ENCODE assay signal across 14 cellular contexts in the genomic region with DNA sequence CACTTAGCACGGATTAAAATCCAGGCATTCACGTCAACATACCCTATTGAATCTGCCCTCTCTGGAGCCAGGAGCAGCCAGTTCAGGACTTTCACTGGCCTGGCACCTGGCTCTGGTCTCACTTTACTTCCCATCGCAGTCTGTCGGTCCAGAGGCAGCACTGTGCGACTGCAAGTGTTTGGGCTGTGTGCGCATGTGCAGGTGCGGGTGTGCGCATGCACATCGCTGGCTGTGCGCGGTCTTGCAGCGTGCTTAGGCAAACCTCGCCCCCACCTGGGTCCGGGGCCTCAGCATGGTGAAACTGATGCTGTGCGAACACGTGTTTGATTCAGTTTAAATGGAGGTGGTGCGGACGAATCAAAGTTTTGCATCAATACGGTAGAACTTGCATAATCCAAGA. TPM values are rescaled to one million over a fixed set of nuclear protein-coding genes. Genes with fewer than 3 reads are reported as not detected.
DNase-seq lines count a peak whose midpoint lies in the region; ATAC-seq and TF ChIP-seq lines count a peak whose summit lies in the region.
"Had no signal": no experiment of that assay in that cellular context is flagged by ENCODE, and none has a peak within 500 bp of the region (broad histone marks: within the 10 kb centered on the region; RNA-seq: fewer than 3 reads in every experiment).

No MANE protein-coding gene starts in this region.

- H3K4me1 ChIP-seq in right cardiac atrium (ENCODE audit: control insufficient read depth, insufficient read depth, low read length): peaks cover 6% of the 10 kb centered on the region
- H3K4me1 ChIP-seq in left ventricle myocardium inferior: peaks cover 8% of the 10 kb centered on the region
- H3K4me1 ChIP-seq in trophoblast cell (ENCODE audit: control insufficient read depth in 1 of 2, insufficient read depth in 2 of 2, low read length in 2 of 2): no peaks in the 10 kb centered on the region
- H3K4me1 ChIP-seq in tibial artery: peaks cover 0 to 30% (median 5%) of the 10 kb centered on the region in 4 donors

- H3K18ac ChIP-seq in trophoblast cell (ENCODE audit: low read length): no peak overlapping the region

- no peak overlapping the region for H2AK5ac ChIP-seq in trophoblast cell (ENCODE audit: low read length)

- H3K9me3 ChIP-seq in right cardiac atrium (ENCODE audit: control insufficient read depth, low read length) (no peaks in the 10 kb centered on the region), left ventricle myocardium inferior (replicated peaks) (no peaks in the 10 kb centered on the region), trophoblast cell (ENCODE audit: insufficient read depth, low read depth, low read length) (peaks cover 3% of the 10 kb centered on the region), tibial artery (no peaks in the 10 kb centered on the region)
- H3K9me3 ChIP-seq: BLaER1 had no signal

- no peak overlapping the region for H2BK120ac ChIP-seq in trophoblast cell (ENCODE audit: insufficient read depth, low read length, poor library complexity)

- H3K9ac ChIP-seq in trophoblast cell (ENCODE audit: low read length): no peak overlapping the region
- H3K9ac ChIP-seq: BLaER1 had no signal

- H3K27me3 ChIP-seq in right cardiac atrium (ENCODE audit: control insufficient read depth, insufficient read depth): no peaks in the 10 kb centered on the region
- H3K27me3 ChIP-seq in left ventricle myocardium inferior (ENCODE audit: low read depth): no peaks in the 10 kb centered on the region
- H3K27me3 ChIP-seq in trophoblast cell (ENCODE audit: insufficient read depth, low read length): no peaks in the 10 kb centered on the region
- no peaks in the 10 kb centered on the region for H3K27me3 ChIP-seq in tibial artery
- H3K27me3 ChIP-seq: BLaER1 had no signal

- no peaks in the 10 kb centered on the region for H3K79me2 ChIP-seq in trophoblast cell (ENCODE audit: control insufficient read depth, insufficient read depth, low read length, poor library complexity)

- no peak overlapping the region for H2BK5ac ChIP-seq in trophoblast cell (ENCODE audit: low read depth, low read length, poor library complexity)

- WGBS in right cardiac atrium: 86% methylated on average over 19 of the region's 19 CpGs
- WGBS in trophoblast cell (ENCODE audit: extremely low coverage, insufficient coverage, insufficient read length): no CpG with 5 or more reads among the region's 19 CpGs

- intact Hi-C loops in right cardiac atrium (cut with DNase I): no loop called here
- intact Hi-C loops in left ventricle myocardium inferior (cut with micrococcal nuclease): no loop called here
- intact Hi-C loops in tibial artery (cut with DNase I; ENCODE audit: low total_unique reads): no loop called here

- no peak overlapping the region for H4K91ac ChIP-seq in trophoblast cell (ENCODE audit: low read depth, low read length)

- no peak overlapping the region for H2BK12ac ChIP-seq in trophoblast cell (ENCODE audit: low read length)

- H4K12ac ChIP-seq in trophoblast cell (ENCODE audit: low read depth, low read length): no peak overlapping the region

- H3K4me3 ChIP-seq in right cardiac atrium (ENCODE audit: low read length) (no peak overlapping the region), left ventricle myocardium inferior (no peak overlapping the region), trophoblast cell (ENCODE audit: low read depth, low read length) (no peak overlapping the region), tibial artery (no peak overlapping the region)
- H3K4me3 ChIP-seq: BLaER1, GM23338 had no signal

- no peaks in the 10 kb centered on the region for H3K79me1 ChIP-seq in trophoblast cell (ENCODE audit: low read length)

- TF ChIP-seq CTCF in left ventricle myocardium inferior (IDR thresholded peaks at IDR 0.05; ENCODE audit: borderline replicate concordance) (no peak), tibial artery (IDR thresholded peaks at IDR 0.05) (no peak)

- H3K4me2 ChIP-seq in trophoblast cell (ENCODE audit: low read length): no peak overlapping the region
- H3K4me2 ChIP-seq: BLaER1, GM23338 had no signal

- H3K27ac ChIP-seq in right cardiac atrium (ENCODE audit: low read length) (no peak overlapping the region), left ventricle myocardium inferior (replicated peaks) (no peak overlapping the region), trophoblast cell (ENCODE audit: low read depth, low read length) (no peak overlapping the region), tibial artery (no peak overlapping the region)
- H3K27ac ChIP-seq: BLaER1 had no signal

- H3K23ac ChIP-seq in trophoblast cell (ENCODE audit: low read length): no peak overlapping the region

- H3K14ac ChIP-seq in trophoblast cell (ENCODE audit: low read length): no peak overlapping the region

- H3K4ac ChIP-seq in trophoblast cell (ENCODE audit: low read depth, low read length): no peak overlapping the region

- no peaks in the 10 kb centered on the region for H3K36me3 ChIP-seq in left ventricle myocardium inferior
- H3K36me3 ChIP-seq in trophoblast cell (ENCODE audit: control insufficient read depth in 1 of 2, insufficient read depth in 2 of 2, low read length in 2 of 2): no peaks in the 10 kb centered on the region
- H3K36me3 ChIP-seq in tibial artery: no peaks in the 10 kb centered on the region
- H3K36me3 ChIP-seq: BLaER1 had no signal

- ATAC-seq in right cardiac atrium (peak; percentile 8 to 56), left lobe of liver (peak; percentile 57)
- ATAC-seq: GM23338 had no signal

- H4K8ac ChIP-seq in trophoblast cell (ENCODE audit: low read depth, low read length): no peak overlapping the region

- no peak overlapping the region for H2AFZ ChIP-seq in trophoblast cell (ENCODE audit: insufficient read depth, low read length, poor library complexity)
- H2AFZ ChIP-seq: GM23338 had no signal

- peak in 1 of 3 donors; percentile 67 for DNase-seq in right cardiac atrium
- DNase-seq in left ventricle myocardium inferior: no peak
- no peak for DNase-seq in left lobe of liver (ENCODE audit: low spot score)
- peak; percentile 38 to 64 for DNase-seq in trophoblast cell
- DNase-seq in tibial artery: no peak
- no peak for DNase-seq in CD1c-positive myeloid dendritic cell (ENCODE audit: extremely low spot score)
- DNase-seq in D341Med (ENCODE audit: low spot score): no peak
- DNase-seq: 8988T; AML-193; CD4-positive, CD25-positive, alpha-beta regulatory T cell; DMS 273 treated with DMSO at 0.1 percent for 48 hours; H7 had no signal

RNA-seq across cellular contexts. Expression of a gene that starts 38.0 kb away (rescaled TPM):
- total RNA-seq in right cardiac atrium (10 to 100 TPM in 1 of 4 donors, 1 to 10 TPM in 3; 6.9 to 24.4 (median 7.9) TPM), left ventricle myocardium inferior (20.0 TPM), left lobe of liver (2.6 TPM)
- 195 TPM for polyA plus RNA-seq in right cardiac atrium
- polyA plus RNA-seq in trophoblast cell (2013): 120 and 125 TPM in 2 replicates

RNA-seq across cellular contexts. Expression of a gene that starts 53.1 kb away (rescaled TPM):
- total RNA-seq in right cardiac atrium (1 to 10 TPM in 2 of 4 donors, under 1 TPM in 2; 0.49 to 3.1 (median 0.94) TPM), left ventricle myocardium inferior (1.8 TPM), left lobe of liver (0.28 TPM)
- polyA plus RNA-seq in right cardiac atrium: 0.75 TPM
- 1.3 and 1.6 TPM in 2 replicates for polyA plus RNA-seq in trophoblast cell (2013)

Comparison
In these comparisons a context has a peak if more than half of its experiments do, and no peak if none do; other contexts are left out.
1. DNase-seq: peak in trophoblast cell (2 of 2); none in left ventricle myocardium inferior (single experiment), left lobe of liver (single experiment), tibial artery (0 of 2), CD1c-positive myeloid dendritic cell (single experiment) and D341Med (single experiment).